In the genomic region with DNA sequence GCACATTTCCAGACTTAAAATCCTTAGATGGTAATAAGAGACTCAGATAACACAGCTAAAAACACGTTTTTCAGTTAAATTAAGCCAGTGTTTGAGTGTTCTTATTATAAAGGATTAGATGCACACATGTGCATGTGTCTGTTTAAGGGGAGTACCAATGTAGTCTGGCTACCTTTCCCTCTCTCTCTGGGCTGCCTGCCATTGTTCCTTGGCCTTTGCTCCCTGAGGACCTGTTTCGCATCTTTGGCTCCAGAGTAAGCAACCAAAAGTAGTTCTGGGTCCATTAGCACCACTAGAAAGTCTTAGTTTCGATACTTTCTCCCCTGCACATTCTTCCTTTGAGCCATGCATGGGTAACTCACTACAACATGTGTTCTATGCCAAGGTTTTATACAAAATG, we compare ENCODE assay signal across 18 cellular contexts.
"Had no signal": no experiment of that assay in that cellular context is flagged by ENCODE, and none has a peak within 500 bp of the region (broad histone marks: within the 10 kb centered on the region; RNA-seq: fewer than 3 reads in every experiment).

No MANE protein-coding gene starts in this region.

- H3K36me3 ChIP-seq: colonic mucosa, neutrophil, right atrium auricular region, stomach had no signal

- H3K79me2 ChIP-seq: hepatocyte had no signal

- H3K4me1 ChIP-seq: right atrium auricular region, stomach had no signal

- H2AFZ ChIP-seq: hepatocyte had no signal

- FAIRE-seq: small intestine, urothelium cell line had no signal

- H3K4me2 ChIP-seq: hepatocyte had no signal

- H3K4me3 ChIP-seq: colonic mucosa, hepatocyte, right atrium auricular region, stomach had no signal

- H3K27me3 ChIP-seq: colonic mucosa, hepatocyte, neutrophil, right atrium auricular region, stomach had no signal

- H3K27ac ChIP-seq: colonic mucosa, hepatocyte, neutrophil, right atrium auricular region, stomach had no signal

- DNase-seq: colonic mucosa; dermis blood vessel endothelial cell; effector CD4-positive, alpha-beta T cell; head of caudate nucleus; left colon; left ventricle myocardium superior; mesendoderm; naive thymus-derived CD4-positive, alpha-beta T cell; nephron progenitor cell; small intestine; stimulated activated CD4-positive, alpha-beta T cell treated with anti-CD3 and anti-CD28 coated beads, Interleukin-12 subunit alpha, Interleukin-12 subunit beta, amount 100 ng/mL, for 4 hours; stimulated activated naive CD4-positive, alpha-beta T cell; stomach; substantia nigra had no signal

- H3K9me3 ChIP-seq: colonic mucosa, neutrophil, right atrium auricular region, stomach had no signal

- ATAC-seq: left colon; left ventricle myocardium superior; naive thymus-derived CD4-positive, alpha-beta T cell had no signal
